27 cellular contexts compared by ENCODE assay signal in the genomic region with DNA sequence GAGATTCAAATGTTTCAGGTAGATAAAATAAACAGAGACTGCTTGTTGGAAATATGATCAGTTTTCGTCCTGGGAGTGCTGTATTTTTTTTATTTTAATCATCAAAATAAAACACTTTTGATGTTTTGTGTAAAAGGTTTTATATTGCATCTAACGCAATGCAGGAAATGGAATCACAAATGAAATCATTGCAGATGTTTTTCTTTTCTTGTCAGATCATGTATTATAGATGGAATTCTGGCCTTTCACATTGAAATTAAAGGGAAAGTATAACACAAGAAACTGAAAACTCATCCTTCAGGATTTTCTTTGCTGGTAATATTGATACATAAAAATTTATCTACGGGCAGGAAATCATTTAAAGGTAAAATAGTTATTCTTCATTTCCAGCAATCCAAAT.
DNase-seq lines count a peak whose midpoint lies in the region; ATAC-seq and TF ChIP-seq lines count a peak whose summit lies in the region.
"Had no signal": no experiment of that assay in that cellular context is flagged by ENCODE, and none has a peak within 500 bp of the region (broad histone marks: within the 10 kb centered on the region; RNA-seq: fewer than 3 reads in every experiment).

No MANE protein-coding gene starts in this region.

- H3K36me3 ChIP-seq in Caco-2 (ENCODE audit: control insufficient read depth, insufficient read depth, low read length) = no peaks in the 10 kb centered on the region
- H3K36me3 ChIP-seq in HUES6 (ENCODE audit: control insufficient read depth, insufficient read depth, low read length) = no peaks in the 10 kb centered on the region
- no peaks in the 10 kb centered on the region for H3K36me3 ChIP-seq in endodermal cell (ENCODE audit: control insufficient read depth, insufficient read depth, low read length)
- H3K36me3 ChIP-seq: heart right ventricle, left lung, uterus, WERI-Rb-1 had no signal

- no peak overlapping the region for H3K23ac ChIP-seq in H9 (ENCODE audit: insufficient read length, low read depth, low read length)

- H3K79me1 ChIP-seq in H9 (ENCODE audit: insufficient read depth, low read depth, low read length, poor library complexity, severe bottlenecking) = no peaks in the 10 kb centered on the region

- H3T11ph ChIP-seq in H9 (ENCODE audit: low read length) = no peak overlapping the region

- H3K79me2 ChIP-seq in H9 (ENCODE audit: insufficient read depth, low read length) = no peaks in the 10 kb centered on the region

- no peaks in the 10 kb centered on the region for H3K36me3 Mint-ChIP-seq in Caco-2 (ENCODE audit: insufficient read depth, unreplicated experiment)
- H3K36me3 Mint-ChIP-seq in endodermal cell (ENCODE audit: low read depth) = no peaks in the 10 kb centered on the region
- no peaks in the 10 kb centered on the region for H3K36me3 Mint-ChIP-seq in H9 (ENCODE audit: insufficient read depth in 1 of 3, low read depth in 3 of 3)
- H3K36me3 Mint-ChIP-seq: activated CD8-positive, alpha-beta memory T cell treated with anti-CD3 and anti-CD28 coated beads, Interleukin-2, amount 10 ng/mL, durations not matched to agents 7 days and 5 days; mesothelial cell of epicardium; natural killer cell had no signal

- no peaks in the 10 kb centered on the region for H3K9me3 ChIP-seq in Caco-2
- no peaks in the 10 kb centered on the region for H3K9me3 ChIP-seq in HUES6 (ENCODE audit: control insufficient read depth, insufficient read depth, low read depth, low read length)
- no peaks in the 10 kb centered on the region for H3K9me3 ChIP-seq in endodermal cell (ENCODE audit: control insufficient read depth, low read length)
- H3K9me3 ChIP-seq in H9 (ENCODE audit: control insufficient read depth, low read depth, low read length) = no peaks in the 10 kb centered on the region
- H3K9me3 ChIP-seq: heart right ventricle, left lung, testis, uterus had no signal

- POLR2A ChIA-PET in Caco-2 (lab: Charles Lee) = no interaction called here

- H4K20me1 ChIP-seq in H9 (ENCODE audit: control insufficient read depth, insufficient read depth, insufficient read length) = no peaks in the 10 kb centered on the region

- H4K8ac ChIP-seq in H9 (replicated peaks; ENCODE audit: insufficient read length, low read depth, low read length) = no peak overlapping the region

- 100% methylated on average over 1 of the region's 3 CpGs for WGBS in endodermal cell (ENCODE audit: insufficient coverage in 1 of 2, insufficient read length in 1 of 2), 2 experiments
- no CpG with 5 or more reads among the region's 3 CpGs for WGBS in H9 (ENCODE audit: extremely low coverage, insufficient read length, low lambda C conversion rate)

- no peak overlapping the region for H4K91ac ChIP-seq in H9 (ENCODE audit: insufficient read length, low read depth, low read length)

- DNase-seq in Caco-2 = no peak
- DNase-seq in amniotic epithelial cell (ENCODE audit: low read depth) = peak; percentile 13
- peak; percentile 39 for DNase-seq in iris pigment epithelial cell (ENCODE audit: low read depth)
- DNase-seq in endodermal cell = no peak
- DNase-seq in H9 = no peak
- no peak for DNase-seq in activated CD4-positive, alpha-beta T cell treated with anti-CD3 and anti-CD28 coated beads for 1 hour
- DNase-seq: activated CD4-positive, alpha-beta T cell treated with anti-CD3 and anti-CD28 coated beads, Interleukin-2, amount 10 ng/mL, durations not matched to agents 7 days and 5 days; activated CD8-positive, alpha-beta memory T cell treated with anti-CD3 and anti-CD28 coated beads, Interleukin-2, amount 10 ng/mL, durations not matched to agents 7 days and 5 days; activated naive CD4-positive, alpha-beta T cell treated with anti-CD3 and anti-CD28 coated beads for 36 hours; activated T-cell treated with anti-CD3 and anti-CD28 coated beads, Interleukin-2, amount 50 U/mL, for 72 hours; amygdala; heart right ventricle; Kasumi-1; left lung; natural killer cell; NCI-H1048; NCI-H187 treated with DMSO at 0.1 percent for 48 hours; stimulated activated CD4-positive, alpha-beta T cell treated with anti-CD3 and anti-CD28 coated beads, Interleukin-12 subunit alpha, Interleukin-12 subunit beta, amount 100 ng/mL, for 4 hours; stimulated activated naive CD4-positive, alpha-beta T cell treated with Interleukin-2 at 50 U/mL for 16 hours; testis; uterus; WERI-Rb-1 had no signal

- no peak for ATAC-seq in HG03039 (IDR thresholded peaks at IDR 0.05; ENCODE audit: unreplicated experiment)
- ATAC-seq: activated CD8-positive, alpha-beta memory T cell treated with anti-CD3 and anti-CD28 coated beads, Interleukin-2, amount 10 ng/mL, durations not matched to agents 7 days and 5 days; activated T-cell treated with anti-CD3 and anti-CD28 coated beads, Interleukin-2, amount 50 U/mL, for 72 hours; heart right ventricle; left lung; natural killer cell had no signal

- no peak overlapping the region for H3K27ac Mint-ChIP-seq in Caco-2 (ENCODE audit: unreplicated experiment)
- H3K27ac Mint-ChIP-seq in endodermal cell = no peak overlapping the region
- H3K27ac Mint-ChIP-seq in H9 = no peak overlapping the region
- H3K27ac Mint-ChIP-seq: activated CD4-positive, alpha-beta T cell treated with anti-CD3 and anti-CD28 coated beads, Interleukin-2, amount 10 ng/mL, durations not matched to agents 7 days and 5 days; activated CD8-positive, alpha-beta memory T cell treated with anti-CD3 and anti-CD28 coated beads, Interleukin-2, amount 10 ng/mL, durations not matched to agents 7 days and 5 days; activated naive CD4-positive, alpha-beta T cell treated with anti-CD3 and anti-CD28 coated beads for 36 hours; activated T-cell treated with anti-CD3 and anti-CD28 coated beads, Interleukin-2, amount 50 U/mL, for 72 hours; natural killer cell had no signal

- intact Hi-C loops in Caco-2 (cut with micrococcal nuclease; ENCODE audit: unreplicated experiment) = no loop called here

- H2BK15ac ChIP-seq in H9 (ENCODE audit: low read depth, low read length) = no peak overlapping the region

- H3K18ac ChIP-seq in H9 (ENCODE audit: insufficient read length, low read depth, low read length) = no peak overlapping the region

- no peak overlapping the region for H3K4me3 ChIP-seq in Caco-2 (ENCODE audit: low read depth, low read length)
- no peak overlapping the region for H3K4me3 ChIP-seq in HUES6 (ENCODE audit: low read depth, low read length)
- no peak overlapping the region for H3K4me3 ChIP-seq in endodermal cell (ENCODE audit: low read length)
- H3K4me3 ChIP-seq: heart right ventricle, left lung, testis, uterus had no signal

- no peaks in the 10 kb centered on the region for H3K27me3 Mint-ChIP-seq in Caco-2 (ENCODE audit: insufficient read depth, unreplicated experiment)
- no peaks in the 10 kb centered on the region for H3K27me3 Mint-ChIP-seq in endodermal cell (ENCODE audit: insufficient read depth)
- H3K27me3 Mint-ChIP-seq in H9 (ENCODE audit: low read depth) = no peaks in the 10 kb centered on the region
- H3K27me3 Mint-ChIP-seq: activated CD4-positive, alpha-beta T cell treated with anti-CD3 and anti-CD28 coated beads, Interleukin-2, amount 10 ng/mL, durations not matched to agents 7 days and 5 days; activated CD8-positive, alpha-beta memory T cell treated with anti-CD3 and anti-CD28 coated beads, Interleukin-2, amount 10 ng/mL, durations not matched to agents 7 days and 5 days had no signal

- no peak overlapping the region for H3K14ac ChIP-seq in H9 (ENCODE audit: insufficient read depth, low read length)

- no peak overlapping the region for H2AK5ac ChIP-seq in H9 (ENCODE audit: insufficient read length, low read length)

- no TSS peak for BruUV-seq in Caco-2 (replicated peaks; lab: Mats Ljungman, UMichigan)

- no peak overlapping the region for H3K56ac ChIP-seq in H9 (ENCODE audit: insufficient read length, low read depth, low read length)

- H3K4me3 Mint-ChIP-seq in Caco-2 (ENCODE audit: unreplicated experiment) (peak overlapping the region; percentile 52), endodermal cell (no peak overlapping the region), H9 (no peak overlapping the region)
- H3K4me3 Mint-ChIP-seq: activated CD4-positive, alpha-beta T cell treated with anti-CD3 and anti-CD28 coated beads, Interleukin-2, amount 10 ng/mL, durations not matched to agents 7 days and 5 days; activated CD8-positive, alpha-beta memory T cell treated with anti-CD3 and anti-CD28 coated beads, Interleukin-2, amount 10 ng/mL, durations not matched to agents 7 days and 5 days; activated naive CD4-positive, alpha-beta T cell treated with anti-CD3 and anti-CD28 coated beads for 36 hours; activated T-cell treated with anti-CD3 and anti-CD28 coated beads, Interleukin-2, amount 50 U/mL, for 72 hours; mesothelial cell of epicardium; natural killer cell had no signal

- no peak overlapping the region for H2BK5ac ChIP-seq in H9 (ENCODE audit: insufficient read length, low read length)

- no peak overlapping the region for H3K4me2 ChIP-seq in H9 (ENCODE audit: insufficient read depth, insufficient read length, low read length)

- no peak overlapping the region for H2BK20ac ChIP-seq in H9 (ENCODE audit: low read depth, low read length, poor library complexity, severe bottlenecking)

- H3K4me1 Mint-ChIP-seq in Caco-2 (ENCODE audit: low read depth, unreplicated experiment) (peaks cover 15% of the 10 kb centered on the region), endodermal cell (peaks cover 8% of the 10 kb centered on the region), H9 (peaks cover 2 to 4% of the 10 kb centered on the region in 2 experiments; a peak in 2 of 4 replicates)
- H3K4me1 Mint-ChIP-seq: activated CD4-positive, alpha-beta T cell treated with anti-CD3 and anti-CD28 coated beads, Interleukin-2, amount 10 ng/mL, durations not matched to agents 7 days and 5 days; activated CD8-positive, alpha-beta memory T cell treated with anti-CD3 and anti-CD28 coated beads, Interleukin-2, amount 10 ng/mL, durations not matched to agents 7 days and 5 days; natural killer cell had no signal

- H3K27me3 ChIP-seq in Caco-2 (replicated peaks; ENCODE audit: control insufficient read depth, insufficient read depth, low read length) = no peaks in the 10 kb centered on the region
- no peaks in the 10 kb centered on the region for H3K27me3 ChIP-seq in HUES6 (ENCODE audit: control insufficient read depth, insufficient read depth, low read length)
- H3K27me3 ChIP-seq in endodermal cell (ENCODE audit: control insufficient read depth, insufficient read depth, low read length, poor library complexity, severe bottlenecking) = no peaks in the 10 kb centered on the region
- H3K27me3 ChIP-seq in H9 (ENCODE audit: insufficient read depth, low read length) = no peaks in the 10 kb centered on the region
- H3K27me3 ChIP-seq: left lung, testis, uterus had no signal

- H2BK12ac ChIP-seq in H9 (ENCODE audit: insufficient read length, low read depth, low read length) = no peak overlapping the region

- H2AFZ ChIP-seq in H9 (ENCODE audit: low read length) = no peak overlapping the region

- no peak overlapping the region for H2BK120ac ChIP-seq in H9 (ENCODE audit: low read depth, low read length, poor library complexity, severe bottlenecking)

- H3K9me3 Mint-ChIP-seq in Caco-2 (ENCODE audit: unreplicated experiment) (no peaks in the 10 kb centered on the region), endodermal cell (no peaks in the 10 kb centered on the region), H9 (no peaks in the 10 kb centered on the region)
- H3K9me3 Mint-ChIP-seq: activated CD4-positive, alpha-beta T cell treated with anti-CD3 and anti-CD28 coated beads, Interleukin-2, amount 10 ng/mL, durations not matched to agents 7 days and 5 days; activated naive CD4-positive, alpha-beta T cell treated with anti-CD3 and anti-CD28 coated beads for 36 hours; activated T-cell treated with anti-CD3 and anti-CD28 coated beads, Interleukin-2, amount 50 U/mL, for 72 hours; mesothelial cell of epicardium; natural killer cell had no signal

- no peak overlapping the region for H3K4ac ChIP-seq in H9 (ENCODE audit: low read depth, low read length)

- no peak overlapping the region for H4K5ac ChIP-seq in H9 (ENCODE audit: insufficient read length, low read depth, low read length)

- H3K23me2 ChIP-seq in H9 (ENCODE audit: insufficient read length, low read depth, low read length, poor library complexity, severe bottlenecking) = no peaks in the 10 kb centered on the region

- TF ChIP-seq CTCF in Caco-2 (IDR thresholded peaks at IDR 0.05; ENCODE audit: insufficient read depth in 1 of 2, low read depth in 1 of 2, low read length in 1 of 2, severe bottlenecking in 1 of 2, unreplicated experiment in 1 of 2) (no peak), endodermal cell (conservative IDR thresholded peaks at IDR 0.05) (no peak), H9 (conservative IDR thresholded peaks at IDR 0.05) (no peak)

- H3K4me1 ChIP-seq in Caco-2 (peaks cover 4% of the 10 kb centered on the region; the same call in 1 of the 2 replicates), HUES6 (ENCODE audit: control insufficient read depth, insufficient read depth, low read length) (no peaks in the 10 kb centered on the region; the same call in 1 of the 2 replicates), endodermal cell (ENCODE audit: control insufficient read depth, insufficient read depth, low read length) (peaks cover 8% of the 10 kb centered on the region), H9 (ENCODE audit: insufficient read depth, low read length) (no peaks in the 10 kb centered on the region)
- H3K4me1 ChIP-seq: heart right ventricle, left lung, testis, uterus had no signal

- H3K9ac ChIP-seq in HUES6 (ENCODE audit: low read length) = no peak overlapping the region
- no peak overlapping the region for H3K9ac ChIP-seq in endodermal cell (ENCODE audit: extremely low read depth, low read length, poor library complexity, severe bottlenecking)
- H3K9ac ChIP-seq in H9 (ENCODE audit: extremely low read depth, insufficient read length, low read length) = no peak overlapping the region

- peak overlapping the region; percentile 35; the same call in 1 of the 2 replicates for H3K27ac ChIP-seq in HUES6 (ENCODE audit: low read depth, low read length)
- H3K27ac ChIP-seq in endodermal cell (ENCODE audit: low read depth, low read length) = no peak overlapping the region
- no peak overlapping the region for H3K27ac ChIP-seq in H9 (ENCODE audit: insufficient read length, low read depth, low read length)
- H3K27ac ChIP-seq: C4-2B, heart right ventricle, left lung, RWPE1, testis, uterus, WERI-Rb-1 had no signal

- CTCF ChIA-PET in Caco-2 (lab: Charles Lee) = no interaction called here

Comparison
In these comparisons a context has a peak if more than half of its experiments do, and no peak if none do; other contexts are left out.
1. DNase-seq: peak in amniotic epithelial cell (single experiment) and iris pigment epithelial cell (single experiment); none in Caco-2 (0 of 2), endodermal cell (single experiment), H9 (single experiment) and activated CD4-positive, alpha-beta T cell treated with anti-CD3 and anti-CD28 coated beads for 1 hour (single experiment).